In the genomic region with DNA sequence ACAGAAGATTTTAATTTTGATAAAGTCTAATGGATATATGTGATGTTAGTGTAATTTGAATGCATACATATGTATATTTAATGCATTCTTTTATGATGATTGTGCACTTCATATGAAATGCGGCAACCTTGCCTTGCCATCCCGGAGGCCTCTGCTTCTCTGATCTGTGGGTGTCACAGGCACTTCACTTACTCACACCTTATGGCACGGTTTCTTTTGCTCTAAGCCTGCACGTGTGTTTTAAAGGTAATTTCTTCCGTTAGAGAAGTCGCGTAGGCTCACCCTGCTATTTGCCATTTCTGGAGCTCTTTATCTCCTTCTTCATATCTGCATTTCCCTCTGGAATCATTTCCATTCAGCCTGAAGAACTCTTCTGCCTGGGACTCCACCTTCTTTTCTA, we compare ENCODE assay signal across 8 cellular contexts.
A peak's percentile ranks its signal among the peaks of the same experiment; 100 is the strongest.
DNase-seq lines count a peak whose midpoint lies in the region; ATAC-seq lines count a peak whose summit lies in the region.

No MANE protein-coding gene starts in this region.

- no peaks in the 10 kb centered on the region for H3K27me3 Mint-ChIP-seq in T-helper 17 cell
- no peaks in the 10 kb centered on the region for H3K27me3 Mint-ChIP-seq in stimulated activated naive B cell treated with anti-CD40 and anti-IgM and Interleukin-4, amounts not matched to agents 10 μg/mL and 1 μg/mL and 100 μg/mL, for 72 hours

- H3K9me3 Mint-ChIP-seq in stimulated activated naive B cell treated with anti-CD40 and anti-IgM and Interleukin-4, amounts not matched to agents 10 μg/mL and 1 μg/mL and 100 μg/mL, for 72 hours: peaks cover 7 to 11% of the 10 kb centered on the region in 2 donors

- H3K36me3 Mint-ChIP-seq in T-helper 17 cell (ENCODE audit: low read depth): no peaks in the 10 kb centered on the region
- H3K36me3 Mint-ChIP-seq in stimulated activated naive B cell treated with anti-CD40 and anti-IgM and Interleukin-4, amounts not matched to agents 10 μg/mL and 1 μg/mL and 100 μg/mL, for 72 hours: peaks cover 16 to 51% of the 10 kb centered on the region in 2 donors

- peaks cover 17% of the 10 kb centered on the region for H3K4me1 Mint-ChIP-seq in T-helper 17 cell
- H3K4me1 Mint-ChIP-seq in stimulated activated naive B cell treated with anti-CD40 and anti-IgM and Interleukin-4, amounts not matched to agents 10 μg/mL and 1 μg/mL and 100 μg/mL, for 72 hours: peaks cover 40 to 57% of the 10 kb centered on the region in 2 donors

- no peak for ATAC-seq in T-helper 17 cell
- ATAC-seq in stimulated activated naive B cell treated with anti-CD40 and anti-IgM and Interleukin-4, amounts not matched to agents 10 μg/mL and 1 μg/mL and 100 μg/mL, for 72 hours (replicated peaks): no peak
- ATAC-seq in HG02973 (IDR thresholded peaks at IDR 0.05; ENCODE audit: unreplicated experiment): no peak
- ATAC-seq in HG02763 (IDR thresholded peaks at IDR 0.05; ENCODE audit: unreplicated experiment): no peak
- no peak for ATAC-seq in GM21447 (IDR thresholded peaks at IDR 0.05; ENCODE audit: unreplicated experiment)

- peak; percentile 16 for DNase-seq in stimulated activated CD4-positive, alpha-beta T cell treated with anti-CD3 and anti-CD28 coated beads, Interleukin-1b, Interleukin-23, amount 100 ng/mL, for 48 hours
- no peak for DNase-seq in stimulated activated CD4-positive, alpha-beta T cell treated with anti-CD3 and anti-CD28 coated beads, Interleukin-2, amount 100 ng/mL, for 48 hours
- DNase-seq in T-helper 17 cell (no peak), iris pigment epithelial cell (ENCODE audit: low read depth) (peak; percentile 12)
- DNase-seq in stimulated activated naive B cell treated with anti-CD40 and anti-IgM and Interleukin-4, amounts not matched to agents 10 μg/mL and 1 μg/mL and 100 μg/mL, for 72 hours: no peak

- H3K9me3 ChIP-seq in T-helper 17 cell (ENCODE audit: control insufficient read depth, low read length, poor library complexity, severe bottlenecking): no peaks in the 10 kb centered on the region

- H3K27ac Mint-ChIP-seq in T-helper 17 cell: peak overlapping the region; percentile 81
- peak overlapping the region; percentile 47 for H3K27ac Mint-ChIP-seq in stimulated activated naive B cell treated with anti-CD40 and anti-IgM and Interleukin-4, amounts not matched to agents 10 μg/mL and 1 μg/mL and 100 μg/mL, for 72 hours

- H3K4me3 Mint-ChIP-seq in T-helper 17 cell: peak overlapping the region; percentile 82
- H3K4me3 Mint-ChIP-seq in stimulated activated naive B cell treated with anti-CD40 and anti-IgM and Interleukin-4, amounts not matched to agents 10 μg/mL and 1 μg/mL and 100 μg/mL, for 72 hours: peak overlapping the region; percentile 45 to 74

Comparison
In these comparisons a context has a peak if more than half of its experiments do, and no peak if none do; other contexts are left out.
1. DNase-seq: peak in stimulated activated CD4-positive, alpha-beta T cell treated with anti-CD3 and anti-CD28 coated beads, Interleukin-1b, Interleukin-23, amount 100 ng/mL, for 48 hours (single experiment) and iris pigment epithelial cell (single experiment); none in stimulated activated CD4-positive, alpha-beta T cell treated with anti-CD3 and anti-CD28 coated beads, Interleukin-2, amount 100 ng/mL, for 48 hours (0 of 2), T-helper 17 cell (0 of 3) and stimulated activated naive B cell treated with anti-CD40 and anti-IgM and Interleukin-4, amounts not matched to agents 10 μg/mL and 1 μg/mL and 100 μg/mL, for 72 hours (single experiment).